Comparison of ENCODE assay signal across 20 cellular contexts in the genomic region with DNA sequence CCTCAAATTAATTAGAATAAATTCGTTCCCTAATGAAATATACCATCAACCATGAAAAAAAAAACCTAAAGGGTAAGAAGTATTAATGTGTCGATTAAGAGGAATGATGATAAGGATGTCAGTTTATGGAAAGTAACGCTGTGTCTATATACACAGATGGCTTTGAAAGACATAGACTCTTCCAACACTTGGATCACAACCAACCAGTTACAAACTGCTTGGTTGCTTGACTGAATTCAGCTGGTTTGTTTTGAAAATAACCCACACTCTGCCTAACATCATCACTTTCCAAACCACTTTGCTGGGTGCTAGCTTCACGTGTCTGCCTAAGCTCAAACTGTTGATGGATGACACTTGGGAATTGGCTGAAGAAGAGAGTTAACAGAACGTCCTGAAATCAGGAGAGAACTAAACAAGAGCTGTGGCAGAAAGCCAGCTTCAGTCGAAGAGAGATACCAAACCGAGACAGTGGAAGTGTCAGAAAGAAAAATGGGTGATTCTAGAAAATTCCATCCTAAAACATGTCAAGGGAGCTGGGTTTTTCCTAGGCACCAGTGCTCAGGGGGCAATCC.
DNase-seq lines count a peak whose midpoint lies in the region; ATAC-seq and TF ChIP-seq lines count a peak whose summit lies in the region.
"Had no signal": no experiment of that assay in that cellular context is flagged by ENCODE, and none has a peak within 500 bp of the region (broad histone marks: within the 10 kb centered on the region; RNA-seq: fewer than 3 reads in every experiment).

No MANE protein-coding gene starts in this region.

- H3K4me1 ChIP-seq in body of pancreas (no peaks in the 10 kb centered on the region), ovary (ENCODE audit: insufficient read depth) (no peaks in the 10 kb centered on the region), SJCRH30 (no peaks in the 10 kb centered on the region), OCI-LY7 (ENCODE audit: insufficient read depth, low read length, poor library complexity, severe bottlenecking) (peaks cover 8% of the 10 kb centered on the region)
- H3K4me1 ChIP-seq: HAP-1 had no signal

- no peaks in the 10 kb centered on the region for H3K79me2 ChIP-seq in OCI-LY7 (ENCODE audit: insufficient read depth, low read depth, low read length)

- H3K27me3 Mint-ChIP-seq in chondrocyte (ENCODE audit: low read depth) = peaks cover under 1% of the 10 kb centered on the region
- H3K27me3 Mint-ChIP-seq: activated naive CD8-positive, alpha-beta T cell; CD4-positive, CD25-positive, alpha-beta regulatory T cell had no signal

- TF ChIP-seq CTCF in body of pancreas (IDR thresholded peaks at IDR 0.05) = no peak
- no peak for TF ChIP-seq CTCF in ovary (IDR thresholded peaks at IDR 0.05)
- TF ChIP-seq CTCF in OCI-LY7 (conservative IDR thresholded peaks at IDR 0.05; ENCODE audit: low read length) = no peak
- TF ChIP-seq CTCF in chondrocyte (IDR thresholded peaks at IDR 0.05) = no peak

- H3K4me2 ChIP-seq in OCI-LY7 (ENCODE audit: low read length) = no peak overlapping the region

- no peak overlapping the region for H3K4me3 Mint-ChIP-seq in chondrocyte (ENCODE audit: unreplicated experiment)
- H3K4me3 Mint-ChIP-seq: activated CD8-positive, alpha-beta T cell treated with anti-CD3 and anti-CD28 coated beads for 36 hours; activated naive CD8-positive, alpha-beta T cell; CD4-positive, CD25-positive, alpha-beta regulatory T cell; type B pancreatic cell had no signal

- ATAC-seq in body of pancreas = no peak
- ATAC-seq in Right ventricle myocardium superior (ENCODE audit: poor library complexity) = peak; percentile 95
- no peak for ATAC-seq in HG03520 (IDR thresholded peaks at IDR 0.05; ENCODE audit: unreplicated experiment)
- ATAC-seq: activated CD8-positive, alpha-beta T cell treated with anti-CD3 and anti-CD28 coated beads for 36 hours; K562 had no signal

- intact Hi-C loops in body of pancreas (cut with DNase I) = no loop called here
- intact Hi-C loops in Right ventricle myocardium superior (cut with DNase I) = no loop called here
- intact Hi-C loops in ovary (cut with DNase I) = no loop called here
- intact Hi-C loops in OCI-LY7 (cut with micrococcal nuclease; ENCODE audit: unreplicated experiment) = no loop called here

- DNase-seq in body of pancreas (peak in 3 of 4 donors; percentile 12 to 32 (median 17)), Right ventricle myocardium superior (no peak), ovary (peak in 4 of 5 donors; percentile 19 to 47 (median 24)), SJCRH30 (no peak), OCI-LY7 (ENCODE audit: low spot score) (no peak), chondrocyte (ENCODE audit: low spot score) (no peak)
- DNase-seq: activated CD4-positive, alpha-beta T cell treated with anti-CD3 and anti-CD28 coated beads for 1 hour; activated CD8-positive, alpha-beta T cell treated with anti-CD3 and anti-CD28 coated beads for 36 hours; activated effector memory CD4-positive, alpha-beta T cell treated with Interleukin-2 at 50 U/mL for 16 hours; aorta; CD4-positive, CD25-positive, alpha-beta regulatory T cell; kidney glomerular epithelial cell; NCI-H1105; NCI-H2029 treated with DMSO at 0.1 percent for 48 hours; NCI-H82 had no signal

- H3K36me3 ChIP-seq in body of pancreas (replicated peaks in 1 of 2; ENCODE audit: insufficient read depth in 1 of 2, low read depth in 2 of 2) = no peaks in the 10 kb centered on the region
- H3K36me3 ChIP-seq in ovary = no peaks in the 10 kb centered on the region
- no peaks in the 10 kb centered on the region for H3K36me3 ChIP-seq in SJCRH30
- no peaks in the 10 kb centered on the region for H3K36me3 ChIP-seq in OCI-LY7 (ENCODE audit: insufficient read depth, low read length)
- H3K36me3 ChIP-seq: HAP-1 had no signal

- WGBS in body of pancreas, 2 donors = 47 to 49% methylated on average over 7 of the region's 7 CpGs
- 10 to 12% (median 10%) methylated on average over 7 of the region's 7 CpGs for WGBS in ovary, 3 donors

- no TSS peak for BruUV-seq in OCI-LY7 (replicated peaks; lab: Mats Ljungman, UMichigan)

- H3K4me3 ChIP-seq in body of pancreas = no peak overlapping the region
- no peak overlapping the region for H3K4me3 ChIP-seq in ovary
- H3K4me3 ChIP-seq in SJCRH30 = no peak overlapping the region
- no peak overlapping the region for H3K4me3 ChIP-seq in OCI-LY7 (ENCODE audit: low read depth, low read length, poor library complexity, severe bottlenecking)
- H3K4me3 ChIP-seq: HAP-1, K562 had no signal

- H3K9me2 ChIP-seq in OCI-LY7 (ENCODE audit: insufficient read depth, low read length) = no peaks in the 10 kb centered on the region

- H3K9me3 ChIP-seq in body of pancreas (no peaks in the 10 kb centered on the region), ovary (no peaks in the 10 kb centered on the region), SJCRH30 (replicated peaks) (no peaks in the 10 kb centered on the region), OCI-LY7 (ENCODE audit: low read length) (no peaks in the 10 kb centered on the region)
- H3K9me3 ChIP-seq: HAP-1 had no signal

- POLR2A ChIA-PET in OCI-LY7 (lab: Charles Lee) = interaction anchor here (1.1 kb wide), 1 partner anchor 13 kb away, joined by 3 read pairs; no protein-coding TSS in a partner anchor

- H3K9me3 Mint-ChIP-seq in chondrocyte (ENCODE audit: low read depth) = no peaks in the 10 kb centered on the region

- H3K27me3 ChIP-seq in body of pancreas (no peaks in the 10 kb centered on the region), ovary (no peaks in the 10 kb centered on the region), SJCRH30 (0 out of 2 replicates have a peak, but pooled peaks cover 6% of the 10 kb centered on the region)

- no peaks in the 10 kb centered on the region for H4K20me1 ChIP-seq in OCI-LY7 (ENCODE audit: insufficient read depth, low read length)

- TF ChIP-seq POLR2A in body of pancreas (IDR thresholded peaks at IDR 0.05) (no peak), ovary (IDR thresholded peaks at IDR 0.05) (no peak)

- H2AFZ ChIP-seq in OCI-LY7 (ENCODE audit: low read length) = no peak overlapping the region

- peaks cover 10% of the 10 kb centered on the region for H3K4me1 Mint-ChIP-seq in chondrocyte (ENCODE audit: low read depth)

- no peak for TF ChIP-seq EP300 in ovary (IDR thresholded peaks at IDR 0.05)

- CTCF ChIA-PET in OCI-LY7 (lab: Charles Lee; ENCODE audit: unreplicated experiment) = no interaction called here

- H3K27ac Mint-ChIP-seq in chondrocyte (ENCODE audit: unreplicated experiment) = no peak overlapping the region
- H3K27ac Mint-ChIP-seq: activated CD8-positive, alpha-beta T cell treated with anti-CD3 and anti-CD28 coated beads for 36 hours; activated naive CD8-positive, alpha-beta T cell; CD4-positive, CD25-positive, alpha-beta regulatory T cell; type B pancreatic cell had no signal

- no peaks in the 10 kb centered on the region for H3K36me3 Mint-ChIP-seq in chondrocyte (ENCODE audit: low read depth)
- H3K36me3 Mint-ChIP-seq: activated naive CD8-positive, alpha-beta T cell; CD4-positive, CD25-positive, alpha-beta regulatory T cell; type B pancreatic cell had no signal

- H3K27ac ChIP-seq in body of pancreas (no peak overlapping the region), ovary (no peak overlapping the region), SJCRH30 (no peak overlapping the region), OCI-LY7 (ENCODE audit: low read depth, low read length, poor library complexity, severe bottlenecking) (no peak overlapping the region)

Comparison
In these comparisons a context has a peak if more than half of its experiments do, and no peak if none do; other contexts are left out.
1. DNase-seq: peak in body of pancreas (3 of 4) and ovary (4 of 5); none in Right ventricle myocardium superior (single experiment), SJCRH30 (0 of 2), OCI-LY7 (single experiment) and chondrocyte (single experiment).